In the genomic region with DNA sequence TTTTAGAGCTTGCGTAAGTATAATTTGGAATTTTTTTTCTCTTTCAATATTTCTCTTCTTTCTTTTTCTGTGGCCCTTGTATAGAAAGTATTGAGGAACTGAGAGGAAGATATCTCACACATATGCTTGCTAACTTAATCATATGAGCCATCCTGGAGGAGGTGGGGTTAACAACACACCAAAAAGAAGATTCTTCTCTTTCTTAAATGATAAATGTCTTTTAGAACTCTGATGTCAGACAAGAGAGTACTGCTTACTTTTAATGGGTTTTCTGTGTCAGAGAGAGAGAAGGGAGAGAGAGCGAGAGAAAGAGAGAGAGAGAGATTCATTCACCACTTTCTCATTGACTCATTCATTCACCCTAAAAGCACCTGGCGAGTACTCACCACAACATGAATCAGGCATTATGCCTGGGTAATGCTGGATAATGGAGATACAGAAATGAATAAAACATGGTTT, we compare ENCODE assay signal across 8 cellular contexts.
DNase-seq lines count a peak whose midpoint lies in the region; ATAC-seq and TF ChIP-seq lines count a peak whose summit lies in the region.

No MANE protein-coding gene starts in this region.

- H3K4me1 ChIP-seq in sigmoid colon, result peaks cover 0 to 20% (median 6%) of the 10 kb centered on the region in 4 donors

- intact Hi-C loops in sigmoid colon (cut with DNase I), result no loop called here
- intact Hi-C loops in posterior vena cava (cut with DNase I), result no loop called here

- H3K27me3 ChIP-seq in sigmoid colon, result no peaks in the 10 kb centered on the region

- ATAC-seq in GM21423 (IDR thresholded peaks at IDR 0.05; ENCODE audit: unreplicated experiment) (peak; percentile 45), HG03439 (IDR thresholded peaks at IDR 0.05; ENCODE audit: unreplicated experiment) (peak; percentile 61), esophagus mucosa (no peak)

- DNase-seq in GM13977 (ENCODE audit: low spot score), result peak; percentile 31
- DNase-seq in astrocyte of the spinal cord (ENCODE audit: low read depth, low spot score), result peak; percentile 74
- DNase-seq in KBM-7, result no peak
- DNase-seq in sigmoid colon, result no peak
- DNase-seq in posterior vena cava (ENCODE audit: low spot score), result no peak

- no peak for TF ChIP-seq CTCF in GM13977 (IDR thresholded peaks at IDR 0.05; ENCODE audit: extremely low read depth, insufficient read depth, missing control alignments)
- no peak for TF ChIP-seq CTCF in astrocyte of the spinal cord (IDR thresholded peaks at IDR 0.05; ENCODE audit: low read depth, low read length)
- TF ChIP-seq CTCF in sigmoid colon (IDR thresholded peaks at IDR 0.05), result no peak

- no peak for TF ChIP-seq EP300 in sigmoid colon (IDR thresholded peaks at IDR 0.05)

- H3K4me3 ChIP-seq in astrocyte of the spinal cord (ENCODE audit: low read depth, low read length) (no peak overlapping the region), sigmoid colon (no peak overlapping the region)

- no peaks in the 10 kb centered on the region for H3K9me3 ChIP-seq in sigmoid colon

- H3K27ac ChIP-seq in sigmoid colon, result no peak overlapping the region

- H3K36me3 ChIP-seq in sigmoid colon, result no peaks in the 10 kb centered on the region

- in situ Hi-C loops in GM13977 (cut with MboI; ENCODE audit: low pct_unique_long_range_greater_than_20kb, low sequenced_read_pairs, unreplicated experiment), result no loop called here
- in situ Hi-C loops in astrocyte of the spinal cord (cut with HindIII; ENCODE audit: low sequenced_read_pairs), result no loop called here
- in situ Hi-C loops in KBM-7 (cut with MboI; ENCODE audit: low pct_unique_long_range_greater_than_20kb, low sequenced_read_pairs), result no loop called here

- WGBS in sigmoid colon, 2 donors, result 67 to 87% methylated on average over 3 of the region's 3 CpGs

- no peak for TF ChIP-seq POLR2A in sigmoid colon (IDR thresholded peaks at IDR 0.05)

Comparison
In these comparisons a context has a peak if more than half of its experiments do, and no peak if none do; other contexts are left out.
1. DNase-seq: peak in GM13977 (single experiment) and astrocyte of the spinal cord (single experiment); none in KBM-7 (single experiment), sigmoid colon (single experiment) and posterior vena cava (single experiment).